In genomic region chr5:131466171-131466766, GRCh38 we compare ENCODE assay signal across 1 cellular context.
TF ChIP-seq lines count a peak whose summit lies in the region.

No MANE protein-coding gene starts in this region.

TF ChIP-seq in IMR-90, 13 proteins besides CTCF, POLR2A, EP300 and RAD21:
- TF ChIP-seq CHD1 (IDR thresholded peaks at IDR 0.05; ENCODE audit: low read depth, low read length) (no peak), RFX5 (IDR thresholded peaks at IDR 0.05; ENCODE audit: low read depth, low read length) (no peak), MAFK (IDR thresholded peaks at IDR 0.05; ENCODE audit: low read depth, low read length) (peak; percentile 87), RCOR1 (IDR thresholded peaks at IDR 0.05; ENCODE audit: insufficient replicate concordance, low read length) (no peak), MAZ (IDR thresholded peaks at IDR 0.05; ENCODE audit: borderline replicate concordance, low read depth, low read length) (no peak), FOS (IDR thresholded peaks at IDR 0.05; ENCODE audit: low read depth, low read length) (peak; percentile 60; the same call in 1 of the 2 replicates), MXI1 (IDR thresholded peaks at IDR 0.05; ENCODE audit: borderline replicate concordance, low read depth, low read length) (no peak), SMC3 (IDR thresholded peaks at IDR 0.05; ENCODE audit: low read depth, low read length) (no peak), ELK1 (IDR thresholded peaks at IDR 0.05; ENCODE audit: borderline replicate concordance, low read depth, low read length) (no peak), USF2 (IDR thresholded peaks at IDR 0.05; ENCODE audit: low read depth, low read length) (no peak), CEBPB (IDR thresholded peaks at IDR 0.05; ENCODE audit: low read depth, low read length) (peak; percentile 78), NFE2L2 (IDR thresholded peaks at IDR 0.05; ENCODE audit: low read depth, low read length) (no peak), BHLHE40 (IDR thresholded peaks at IDR 0.05; ENCODE audit: low read depth, low read length) (no peak)
